In the genomic region with DNA sequence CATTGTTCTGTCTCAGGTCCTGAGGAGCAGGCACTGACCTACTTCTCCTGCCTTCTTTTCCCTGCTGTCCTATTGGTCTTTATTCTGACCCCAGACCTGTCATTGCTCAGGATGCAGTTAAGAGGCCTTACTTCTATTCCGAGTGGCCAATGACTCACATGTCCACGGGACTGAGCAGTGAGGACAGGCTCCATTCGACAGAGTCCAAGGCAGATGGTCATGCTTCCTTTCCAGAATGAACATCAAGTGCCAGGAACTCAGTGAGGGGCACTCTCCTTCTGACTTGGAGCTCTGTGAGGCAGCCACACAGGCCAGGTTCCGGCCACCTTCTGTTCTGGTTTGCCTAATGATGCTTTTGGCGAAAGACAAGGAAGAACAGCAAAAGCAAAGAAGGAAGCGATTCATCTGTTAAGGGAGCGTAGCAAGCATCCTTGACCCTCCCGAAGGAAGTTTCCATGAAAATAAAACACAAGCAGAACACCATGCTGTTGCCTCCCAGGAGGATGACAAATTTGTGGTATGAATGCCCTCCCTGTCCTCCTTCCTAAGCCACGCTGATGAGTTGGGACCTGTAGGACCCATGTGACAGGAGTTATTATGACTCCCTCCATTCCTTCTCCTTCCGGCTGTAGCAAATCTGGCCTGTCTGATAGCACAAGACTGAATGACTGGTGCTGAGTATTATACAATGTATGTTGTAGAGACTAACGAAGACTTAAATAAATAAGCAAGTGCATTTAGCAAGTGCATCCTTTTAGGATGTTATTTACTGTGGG, we compare ENCODE assay signal across 21 cellular contexts.
"Had no signal": no experiment of that assay in that cellular context is flagged by ENCODE, and none has a peak within 500 bp of the region (broad histone marks: within the 10 kb centered on the region; RNA-seq: fewer than 3 reads in every experiment).

No MANE protein-coding gene starts in this region.

- H3K27me3 ChIP-seq: SJSA1 had no signal

- H3K27ac ChIP-seq: RWPE1, SJSA1 had no signal

- H3K4me1 ChIP-seq: SJSA1 had no signal

- ATAC-seq: Panc1 had no signal

- DNase-seq: activated CD4-positive, alpha-beta T cell treated with anti-CD3 and anti-CD28 coated beads for 4 hours; activated CD8-positive, alpha-beta memory T cell treated with anti-CD3 and anti-CD28 coated beads, Interleukin-2, amount 50 U/mL, for 4 hours; activated naive CD4-positive, alpha-beta T cell treated with anti-CD3 and anti-CD28 coated beads, Interleukin-2, amount 50 U/mL, for 16 hours; activated naive CD8-positive, alpha-beta T cell treated with anti-CD3 and anti-CD28 coated beads, Interleukin-2, amount 10 ng/mL, durations not matched to agents 7 days and 5 days; activated T-cell treated with anti-CD3 and anti-CD28 coated beads, Interleukin-2, amount 50 U/mL, for 1 hour; aorta; Kasumi-1; KBM-7; NCI-H1092; NCI-H1417; NCI-H1694; NCI-H2029; NCI-H2107; NCI-H510A treated with DMSO at 0.1 percent for 48 hours; NCI-H69; NK-92 treated with Interleukin-12 subunit alpha and Interleukin-12 subunit beta, amount 100 ng/mL, for 24 hours; OCI-M1; Right ventricle myocardium superior had no signal

- H3K36me3 ChIP-seq: SJSA1 had no signal

- H3K4me3 ChIP-seq: SJSA1 had no signal

- H3K9me3 ChIP-seq: SJSA1 had no signal
